In genomic region chr4:70039928-70040327, GRCh38 we compare ENCODE assay signal across 2 cellular contexts.
TF ChIP-seq lines count a peak whose summit lies in the region.

No MANE protein-coding gene starts in this region.

TF ChIP-seq in HEK293, 187 proteins besides CTCF, POLR2A, EP300 and RAD21:
- peak; percentile 76 for TF ChIP-seq ZNF146 (tag by site-specific recombination; IDR thresholded peaks at IDR 0.05)

TF ChIP-seq in K562, 482 proteins besides CTCF, POLR2A, EP300 and RAD21:
- peak; percentile 80 for TF ChIP-seq ZNF146 (CRISPR knock-in tag; IDR thresholded peaks at IDR 0.05; ENCODE audit: unreplicated experiment)
